In genomic region chrX:138128025-138128671, GRCh38 we compare ENCODE assay signal across 1 cellular context.
TF ChIP-seq lines count a peak whose summit lies in the region.

No MANE protein-coding gene starts in this region.

TF ChIP-seq in HCT116, 20 proteins besides CTCF, POLR2A, EP300 and RAD21 (continued from another document):
- TF ChIP-seq REST (IDR thresholded peaks at IDR 0.05; ENCODE audit: low read depth) (no peak), CBX3 (IDR thresholded peaks at IDR 0.05; ENCODE audit: low read depth) (no peak)
